In genomic region chr11:111947143-111947542, GRCh38 we compare ENCODE assay signal across 2 cellular contexts.
TF ChIP-seq lines count a peak whose summit lies in the region.

No MANE protein-coding gene starts in this region.

TF ChIP-seq in GM23338, 12 proteins besides CTCF, POLR2A, EP300 and RAD21:
- TF ChIP-seq CREB1 (CRISPR knock-in tag; IDR thresholded peaks at IDR 0.05; ENCODE audit: low read depth) (no peak), ZNF462 (CRISPR knock-in tag; IDR thresholded peaks at IDR 0.05) (no peak), EZH2phosphoT487 (IDR thresholded peaks at IDR 0.05; ENCODE audit: unreplicated experiment) (no peak), JUNB (IDR thresholded peaks at IDR 0.05; ENCODE audit: unreplicated experiment) (no peak), ZNF114 (CRISPR knock-in tag; IDR thresholded peaks at IDR 0.05) (no peak)

TF ChIP-seq in SK-N-SH treated with all-trans-retinoic acid at 6 μM for 48 hours, 23 proteins besides CTCF, POLR2A, EP300 and RAD21:
- TF ChIP-seq POU6F1 (CRISPR knock-in tag; IDR thresholded peaks at IDR 0.05; ENCODE audit: borderline replicate concordance, low read depth) (no peak), ZNF8 (CRISPR knock-in tag; IDR thresholded peaks at IDR 0.05) (no peak), ZFP3 (CRISPR knock-in tag; IDR thresholded peaks at IDR 0.05) (no peak), ZNF70 (CRISPR knock-in tag; IDR thresholded peaks at IDR 0.05) (no peak), TOX (CRISPR knock-in tag; IDR thresholded peaks at IDR 0.05; ENCODE audit: borderline replicate concordance) (no peak), SNAI2 (CRISPR knock-in tag; IDR thresholded peaks at IDR 0.05) (no peak), ZC3H10 (CRISPR knock-in tag; IDR thresholded peaks at IDR 0.05) (no peak), RARB (CRISPR knock-in tag; IDR thresholded peaks at IDR 0.05) (no peak), CSRNP3 (CRISPR knock-in tag; IDR thresholded peaks at IDR 0.05) (no peak), PATZ1 (CRISPR knock-in tag; IDR thresholded peaks at IDR 0.05; ENCODE audit: borderline replicate concordance) (no peak), BACH2 (CRISPR knock-in tag; IDR thresholded peaks at IDR 0.05; ENCODE audit: borderline replicate concordance) (no peak), ZNF565 (CRISPR knock-in tag; conservative IDR thresholded peaks at IDR 0.05; ENCODE audit: low read depth) (no peak)
